Comparison of ENCODE assay signal across 8 cellular contexts in genomic region chr15:32956006-32956405, GRCh38.
DNase-seq lines count a peak whose midpoint lies in the region; ATAC-seq and TF ChIP-seq lines count a peak whose summit lies in the region.

No MANE protein-coding gene starts in this region.

- intact Hi-C loops in heart right ventricle (cut with DNase I), result loop anchor here in 2 of 10 donors (10.0 kb wide), 2 partner anchors 111 to 291 kb away; no protein-coding TSS in a partner anchor

- ATAC-seq in heart right ventricle, result peak in 2 of 8 donors; percentile 29 to 34
- no peak for ATAC-seq in thoracic aorta (ENCODE audit: insufficient number of reproducible peaks, low FRiP score, low read depth)
- no peak for ATAC-seq in HG03520 (IDR thresholded peaks at IDR 0.05; ENCODE audit: unreplicated experiment)

- H3K4me1 ChIP-seq in heart right ventricle, result peaks cover 0 to 8% (median 0%) of the 10 kb centered on the region in 9 donors
- peaks cover 0 to 8% of the 10 kb centered on the region in 2 donors for H3K4me1 ChIP-seq in thoracic aorta (ENCODE audit: control insufficient read depth in 1 of 2, low read depth in 2 of 2)

- WGBS in heart right ventricle, 2 donors, result 41 to 47% methylated on average over 1 of the region's 1 CpG

- DNase-seq in COR-L47 (lab: John Stamatoyannopoulos, UW), result peak; percentile 49
- DNase-seq in HS-27A (ENCODE audit: low read depth), result peak; percentile 24
- peak; percentile 32 for DNase-seq in SKM-1 (lab: John Stamatoyannopoulos, UW; ENCODE audit: unreplicated experiment)
- DNase-seq in heart right ventricle, result no peak
- no peak for DNase-seq in thoracic aorta (ENCODE audit: low spot score)
- no peak for DNase-seq in coronary artery (ENCODE audit: low spot score)
- no peak for DNase-seq in NCI-H128 (lab: John Stamatoyannopoulos, UW; ENCODE audit: unreplicated experiment)

- H3K27me3 ChIP-seq in heart right ventricle (no peaks in the 10 kb centered on the region), thoracic aorta (replicated peaks; ENCODE audit: insufficient read depth) (no peaks in the 10 kb centered on the region)

- H3K4me3 ChIP-seq in heart right ventricle (no peak overlapping the region), thoracic aorta (no peak overlapping the region), coronary artery (no peak overlapping the region)

- TF ChIP-seq CTCF in heart right ventricle (IDR thresholded peaks at IDR 0.05) (peak in 7 of 9 donors; percentile 26 to 46 (median 34)), thoracic aorta (IDR thresholded peaks at IDR 0.05) (peak; percentile 36), coronary artery (IDR thresholded peaks at IDR 0.05) (no peak)

- no peaks in the 10 kb centered on the region for H3K36me3 ChIP-seq in heart right ventricle
- no peaks in the 10 kb centered on the region for H3K36me3 ChIP-seq in thoracic aorta

- H3K27ac ChIP-seq in heart right ventricle (no peak overlapping the region), thoracic aorta (no peak overlapping the region), coronary artery (no peak overlapping the region)

- H3K9me3 ChIP-seq in heart right ventricle (no peaks in the 10 kb centered on the region), thoracic aorta (no peaks in the 10 kb centered on the region)

Comparison
In these comparisons a context has a peak if more than half of its experiments do, and no peak if none do; other contexts are left out.
1. DNase-seq: peak in COR-L47 (single experiment), HS-27A (single experiment) and SKM-1 (single experiment); none in heart right ventricle (0 of 2), thoracic aorta (single experiment), coronary artery (single experiment) and NCI-H128 (single experiment).